1 cellular context compared by ENCODE assay signal in the genomic region with DNA sequence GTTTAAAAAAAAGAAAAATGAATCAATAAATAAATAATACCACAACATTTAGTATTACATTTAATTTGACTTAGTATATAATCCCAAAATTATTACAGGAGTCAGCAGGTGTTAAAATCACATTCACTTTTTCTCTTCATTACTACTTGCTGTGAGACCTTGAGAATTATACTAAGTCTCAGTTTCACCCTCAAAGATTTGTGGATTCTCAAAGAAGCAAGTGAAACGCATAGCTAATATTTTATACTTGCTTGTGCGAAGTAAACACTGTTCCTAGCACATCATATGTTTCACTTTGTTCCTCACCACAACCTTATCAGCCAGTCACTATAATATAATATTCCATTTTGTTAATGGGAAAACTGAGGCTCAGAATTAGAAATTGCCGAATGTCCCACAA.
TF ChIP-seq lines count a peak whose summit lies in the region.

No MANE protein-coding gene starts in this region.

TF ChIP-seq in K562, 482 proteins besides CTCF, POLR2A, EP300 and RAD21 (continued from another document):
- TF ChIP-seq SNIP1 (IDR thresholded peaks at IDR 0.05; ENCODE audit: low read depth) (no peak), NFXL1 (CRISPR knock-in tag; IDR thresholded peaks at IDR 0.05) (no peak), MTA3 (IDR thresholded peaks at IDR 0.05; ENCODE audit: borderline replicate concordance) (no peak), ZNF232 (CRISPR knock-in tag; IDR thresholded peaks at IDR 0.05) (no peak), SREBF1 (IDR thresholded peaks at IDR 0.05; ENCODE audit: borderline replicate concordance, low read depth, low read length) (no peak), RUNX1 (IDR thresholded peaks at IDR 0.05; ENCODE audit: low read depth) (no peak), MEIS2 (IDR thresholded peaks at IDR 0.05; ENCODE audit: partially characterized antibody) (no peak), ZFP36 (IDR thresholded peaks at IDR 0.05; ENCODE audit: low read depth, low read length, partially characterized antibody) (no peak), BRD4 (IDR thresholded peaks at IDR 0.05) (no peak)
- TF ChIP-seq, protein P1, sequence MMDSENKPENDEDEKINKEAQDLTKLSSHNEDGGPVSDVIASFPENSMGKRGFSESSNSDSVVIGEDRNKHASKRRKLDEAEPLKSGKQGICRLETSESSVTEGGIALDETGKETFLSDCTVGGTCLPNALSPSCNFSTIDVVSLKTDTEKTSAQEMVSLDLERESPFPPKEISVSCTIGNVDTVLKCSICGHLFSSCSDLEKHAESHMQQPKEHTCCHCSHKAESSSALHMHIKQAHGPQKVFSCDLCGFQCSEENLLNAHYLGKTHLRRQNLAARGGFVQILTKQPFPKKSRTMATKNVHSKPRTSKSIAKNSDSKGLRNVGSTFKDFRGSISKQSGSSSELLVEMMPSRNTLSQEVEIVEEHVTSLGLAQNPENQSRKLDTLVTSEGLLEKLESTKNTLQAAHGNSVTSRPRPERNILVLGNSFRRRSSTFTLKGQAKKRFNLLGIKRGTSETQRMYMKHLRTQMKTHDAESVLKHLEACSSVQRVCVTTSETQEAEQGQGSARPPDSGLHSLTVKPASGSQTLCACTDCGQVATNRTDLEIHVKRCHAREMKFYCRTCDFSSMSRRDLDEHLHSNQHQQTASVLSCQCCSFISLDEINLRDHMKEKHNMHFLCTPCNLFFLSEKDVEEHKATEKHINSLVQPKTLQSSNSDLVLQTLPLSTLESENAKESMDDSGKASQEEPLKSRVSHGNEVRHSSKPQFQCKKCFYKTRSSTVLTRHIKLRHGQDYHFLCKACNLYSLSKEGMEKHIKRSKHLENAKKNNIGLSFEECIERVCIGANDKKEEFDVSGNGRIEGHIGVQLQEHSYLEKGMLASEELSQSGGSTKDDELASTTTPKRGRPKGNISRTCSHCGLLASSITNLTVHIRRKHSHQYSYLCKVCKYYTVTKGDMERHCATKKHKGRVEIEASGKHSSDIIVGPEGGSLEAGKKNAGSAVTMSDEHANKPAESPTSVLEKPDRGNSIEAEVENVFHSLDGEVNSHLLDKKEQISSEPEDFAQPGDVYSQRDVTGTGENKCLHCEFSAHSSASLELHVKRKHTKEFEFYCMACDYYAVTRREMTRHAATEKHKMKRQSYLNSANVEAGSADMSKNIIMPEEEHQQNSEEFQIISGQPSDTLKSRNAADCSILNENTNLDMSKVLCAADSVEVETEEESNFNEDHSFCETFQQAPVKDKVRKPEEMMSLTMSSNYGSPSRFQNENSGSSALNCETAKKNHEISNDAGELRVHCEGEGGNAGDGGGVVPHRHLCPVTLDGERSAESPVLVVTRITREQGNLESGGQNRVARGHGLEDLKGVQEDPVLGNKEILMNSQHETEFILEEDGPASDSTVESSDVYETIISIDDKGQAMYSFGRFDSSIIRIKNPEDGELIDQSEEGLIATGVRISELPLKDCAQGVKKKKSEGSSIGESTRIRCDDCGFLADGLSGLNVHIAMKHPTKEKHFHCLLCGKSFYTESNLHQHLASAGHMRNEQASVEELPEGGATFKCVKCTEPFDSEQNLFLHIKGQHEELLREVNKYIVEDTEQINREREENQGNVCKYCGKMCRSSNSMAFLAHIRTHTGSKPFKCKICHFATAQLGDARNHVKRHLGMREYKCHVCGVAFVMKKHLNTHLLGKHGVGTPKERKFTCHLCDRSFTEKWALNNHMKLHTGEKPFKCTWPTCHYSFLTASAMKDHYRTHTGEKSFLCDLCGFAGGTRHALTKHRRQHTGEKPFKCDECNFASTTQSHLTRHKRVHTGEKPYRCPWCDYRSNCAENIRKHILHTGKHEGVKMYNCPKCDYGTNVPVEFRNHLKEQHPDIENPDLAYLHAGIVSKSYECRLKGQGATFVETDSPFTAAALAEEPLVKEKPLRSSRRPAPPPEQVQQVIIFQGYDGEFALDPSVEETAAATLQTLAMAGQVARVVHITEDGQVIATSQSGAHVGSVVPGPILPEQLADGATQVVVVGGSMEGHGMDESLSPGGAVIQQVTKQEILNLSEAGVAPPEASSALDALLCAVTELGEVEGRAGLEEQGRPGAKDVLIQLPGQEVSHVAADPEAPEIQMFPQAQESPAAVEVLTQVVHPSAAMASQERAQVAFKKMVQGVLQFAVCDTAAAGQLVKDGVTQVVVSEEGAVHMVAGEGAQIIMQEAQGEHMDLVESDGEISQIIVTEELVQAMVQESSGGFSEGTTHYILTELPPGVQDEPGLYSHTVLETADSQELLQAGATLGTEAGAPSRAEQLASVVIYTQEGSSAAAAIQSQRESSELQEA (IDR thresholded peaks at IDR 0.05; ENCODE audit: low read depth): no peak
- TF ChIP-seq, protein P2, sequence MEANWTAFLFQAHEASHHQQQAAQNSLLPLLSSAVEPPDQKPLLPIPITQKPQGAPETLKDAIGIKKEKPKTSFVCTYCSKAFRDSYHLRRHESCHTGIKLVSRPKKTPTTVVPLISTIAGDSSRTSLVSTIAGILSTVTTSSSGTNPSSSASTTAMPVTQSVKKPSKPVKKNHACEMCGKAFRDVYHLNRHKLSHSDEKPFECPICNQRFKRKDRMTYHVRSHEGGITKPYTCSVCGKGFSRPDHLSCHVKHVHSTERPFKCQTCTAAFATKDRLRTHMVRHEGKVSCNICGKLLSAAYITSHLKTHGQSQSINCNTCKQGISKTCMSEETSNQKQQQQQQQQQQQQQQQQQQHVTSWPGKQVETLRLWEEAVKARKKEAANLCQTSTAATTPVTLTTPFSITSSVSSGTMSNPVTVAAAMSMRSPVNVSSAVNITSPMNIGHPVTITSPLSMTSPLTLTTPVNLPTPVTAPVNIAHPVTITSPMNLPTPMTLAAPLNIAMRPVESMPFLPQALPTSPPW (CRISPR knock-in tag; IDR thresholded peaks at IDR 0.05): no peak
- TF ChIP-seq, protein P3, sequence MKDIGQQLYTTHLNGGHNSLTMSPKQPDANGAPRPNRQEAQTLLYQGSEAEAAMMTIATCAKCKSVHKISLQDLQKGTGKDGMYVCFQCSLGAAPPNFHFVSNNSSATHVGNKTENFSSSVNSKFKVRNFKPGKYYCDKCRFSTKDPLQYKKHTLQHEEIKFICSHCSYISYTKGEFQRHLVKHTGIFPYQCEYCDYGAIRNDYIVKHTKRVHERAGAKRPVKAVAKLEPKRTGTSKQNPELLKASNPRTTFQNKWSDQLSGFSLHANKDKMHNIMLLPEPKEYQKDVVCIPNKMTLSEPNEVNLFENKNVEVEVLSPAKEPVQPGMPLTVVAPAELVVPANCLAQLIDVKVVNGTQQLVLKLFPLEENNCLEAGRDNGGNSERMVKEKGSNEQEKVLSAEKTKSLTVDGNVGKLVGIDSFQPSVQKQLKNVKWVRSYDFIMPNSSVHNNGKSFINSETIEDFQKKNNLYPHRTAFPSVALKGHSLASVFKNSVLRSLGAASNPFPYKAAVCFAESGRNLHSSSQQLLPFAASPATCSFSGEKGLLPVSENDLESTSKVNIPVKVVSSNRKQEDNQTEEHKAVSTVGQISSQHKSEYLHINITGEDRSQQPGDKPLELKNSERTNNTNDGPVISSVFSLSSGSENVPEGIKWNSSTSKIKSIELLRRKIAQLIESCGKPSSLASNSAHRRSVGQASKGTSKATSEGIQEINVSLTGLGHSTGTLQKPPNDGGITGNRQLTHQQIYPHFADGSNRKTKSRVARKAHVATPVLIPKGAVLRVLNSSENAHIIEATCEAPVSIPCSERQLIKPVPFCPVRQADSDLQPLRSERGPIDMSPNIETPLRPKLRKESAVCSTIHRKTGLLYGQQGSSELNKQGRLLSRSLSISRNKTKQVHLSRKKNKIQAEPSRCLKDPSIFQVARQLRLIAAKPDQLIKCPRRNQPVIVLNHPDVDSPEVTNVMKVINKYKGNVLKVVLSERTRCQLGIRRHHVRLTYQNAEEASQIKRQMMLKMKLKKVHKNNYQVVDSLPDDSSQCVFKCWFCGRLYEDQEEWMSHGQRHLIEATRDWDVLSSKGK (CRISPR knock-in tag; IDR thresholded peaks at IDR 0.05): no peak
- TF ChIP-seq, protein P4, sequence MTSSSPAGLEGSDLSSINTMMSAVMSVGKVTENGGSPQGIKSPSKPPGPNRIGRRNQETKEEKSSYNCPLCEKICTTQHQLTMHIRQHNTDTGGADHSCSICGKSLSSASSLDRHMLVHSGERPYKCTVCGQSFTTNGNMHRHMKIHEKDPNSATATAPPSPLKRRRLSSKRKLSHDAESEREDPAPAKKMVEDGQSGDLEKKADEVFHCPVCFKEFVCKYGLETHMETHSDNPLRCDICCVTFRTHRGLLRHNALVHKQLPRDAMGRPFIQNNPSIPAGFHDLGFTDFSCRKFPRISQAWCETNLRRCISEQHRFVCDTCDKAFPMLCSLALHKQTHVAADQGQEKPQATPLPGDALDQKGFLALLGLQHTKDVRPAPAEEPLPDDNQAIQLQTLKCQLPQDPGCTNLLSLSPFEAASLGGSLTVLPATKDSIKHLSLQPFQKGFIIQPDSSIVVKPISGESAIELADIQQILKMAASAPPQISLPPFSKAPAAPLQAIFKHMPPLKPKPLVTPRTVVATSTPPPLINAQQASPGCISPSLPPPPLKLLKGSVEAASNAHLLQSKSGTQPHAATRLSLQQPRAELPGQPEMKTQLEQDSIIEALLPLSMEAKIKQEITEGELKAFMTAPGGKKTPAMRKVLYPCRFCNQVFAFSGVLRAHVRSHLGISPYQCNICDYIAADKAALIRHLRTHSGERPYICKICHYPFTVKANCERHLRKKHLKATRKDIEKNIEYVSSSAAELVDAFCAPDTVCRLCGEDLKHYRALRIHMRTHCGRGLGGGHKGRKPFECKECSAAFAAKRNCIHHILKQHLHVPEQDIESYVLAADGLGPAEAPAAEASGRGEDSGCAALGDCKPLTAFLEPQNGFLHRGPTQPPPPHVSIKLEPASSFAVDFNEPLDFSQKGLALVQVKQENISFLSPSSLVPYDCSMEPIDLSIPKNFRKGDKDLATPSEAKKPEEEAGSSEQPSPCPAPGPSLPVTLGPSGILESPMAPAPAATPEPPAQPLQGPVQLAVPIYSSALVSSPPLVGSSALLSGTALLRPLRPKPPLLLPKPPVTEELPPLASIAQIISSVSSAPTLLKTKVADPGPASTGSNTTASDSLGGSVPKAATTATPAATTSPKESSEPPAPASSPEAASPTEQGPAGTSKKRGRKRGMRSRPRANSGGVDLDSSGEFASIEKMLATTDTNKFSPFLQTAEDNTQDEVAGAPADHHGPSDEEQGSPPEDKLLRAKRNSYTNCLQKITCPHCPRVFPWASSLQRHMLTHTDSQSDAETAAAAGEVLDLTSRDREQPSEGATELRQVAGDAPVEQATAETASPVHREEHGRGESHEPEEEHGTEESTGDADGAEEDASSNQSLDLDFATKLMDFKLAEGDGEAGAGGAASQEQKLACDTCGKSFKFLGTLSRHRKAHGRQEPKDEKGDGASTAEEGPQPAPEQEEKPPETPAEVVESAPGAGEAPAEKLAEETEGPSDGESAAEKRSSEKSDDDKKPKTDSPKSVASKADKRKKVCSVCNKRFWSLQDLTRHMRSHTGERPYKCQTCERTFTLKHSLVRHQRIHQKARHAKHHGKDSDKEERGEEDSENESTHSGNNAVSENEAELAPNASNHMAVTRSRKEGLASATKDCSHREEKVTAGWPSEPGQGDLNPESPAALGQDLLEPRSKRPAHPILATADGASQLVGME (CRISPR knock-in tag; IDR thresholded peaks at IDR 0.05): no peak
- TF ChIP-seq, protein P5, sequence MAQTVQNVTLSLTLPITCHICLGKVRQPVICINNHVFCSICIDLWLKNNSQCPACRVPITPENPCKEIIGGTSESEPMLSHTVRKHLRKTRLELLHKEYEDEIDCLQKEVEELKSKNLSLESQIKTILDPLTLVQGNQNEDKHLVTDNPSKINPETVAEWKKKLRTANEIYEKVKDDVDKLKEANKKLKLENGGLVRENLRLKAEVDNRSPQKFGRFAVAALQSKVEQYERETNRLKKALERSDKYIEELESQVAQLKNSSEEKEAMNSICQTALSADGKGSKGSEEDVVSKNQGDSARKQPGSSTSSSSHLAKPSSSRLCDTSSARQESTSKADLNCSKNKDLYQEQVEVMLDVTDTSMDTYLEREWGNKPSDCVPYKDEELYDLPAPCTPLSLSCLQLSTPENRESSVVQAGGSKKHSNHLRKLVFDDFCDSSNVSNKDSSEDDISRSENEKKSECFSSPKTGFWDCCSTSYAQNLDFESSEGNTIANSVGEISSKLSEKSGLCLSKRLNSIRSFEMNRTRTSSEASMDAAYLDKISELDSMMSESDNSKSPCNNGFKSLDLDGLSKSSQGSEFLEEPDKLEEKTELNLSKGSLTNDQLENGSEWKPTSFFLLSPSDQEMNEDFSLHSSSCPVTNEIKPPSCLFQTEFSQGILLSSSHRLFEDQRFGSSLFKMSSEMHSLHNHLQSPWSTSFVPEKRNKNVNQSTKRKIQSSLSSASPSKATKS (CRISPR knock-in tag; IDR thresholded peaks at IDR 0.05): no peak
